Comparison of ENCODE assay signal across 28 cellular contexts in the genomic region with DNA sequence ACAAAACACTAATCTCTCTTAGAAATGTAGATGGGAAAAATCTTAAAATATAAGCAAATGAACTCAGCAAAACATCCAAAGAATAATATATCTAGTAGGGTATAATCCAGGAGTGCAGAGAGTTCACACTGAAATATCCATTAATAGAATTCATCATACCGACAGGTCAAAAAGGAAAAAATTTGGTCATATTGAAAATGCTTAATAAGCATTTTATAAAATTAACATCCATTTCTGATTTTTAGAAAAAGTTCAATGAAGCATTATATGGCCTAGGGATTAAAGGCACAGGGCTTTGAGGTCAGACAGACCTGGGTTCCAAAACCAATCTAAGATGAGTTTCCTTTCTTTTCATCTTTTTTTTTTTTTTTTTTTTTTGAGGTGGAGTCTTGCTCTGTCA. TPM values are rescaled to one million over a fixed set of nuclear protein-coding genes. Genes with fewer than 3 reads are reported as not detected.
"Had no signal": no experiment of that assay in that cellular context is flagged by ENCODE, and none has a peak within 500 bp of the region (broad histone marks: within the 10 kb centered on the region; RNA-seq: fewer than 3 reads in every experiment).

No MANE protein-coding gene starts in this region.

- H3K27ac ChIP-seq: gastrocnemius medialis, lower lobe of right lung, prostate gland, right atrium auricular region, sigmoid colon, stomach, thyroid gland, vagina had no signal

- H3K4me3 ChIP-seq: gastrocnemius medialis, lower lobe of right lung, prostate gland, right atrium auricular region, sigmoid colon, stomach, thyroid gland, vagina had no signal

- FAIRE-seq: endometrium, keratinocyte had no signal

- H3K36me3 ChIP-seq: gastrocnemius medialis, lower lobe of right lung, prostate gland, right atrium auricular region, sigmoid colon, stomach, thyroid gland, vagina had no signal

- H3K9me3 ChIP-seq: gastrocnemius medialis, prostate gland, thyroid gland had no signal

- DNase-seq: cortex of kidney; effector memory CD8-positive, alpha-beta T cell; gastrocnemius medialis; head of caudate nucleus; left ventricle myocardium superior; lower lobe of right lung; naive thymus-derived CD8-positive, alpha-beta T cell; nephron progenitor cell; nucleus accumbens; sigmoid colon; stimulated activated CD4-positive, alpha-beta T cell treated with anti-CD3 and anti-CD28 coated beads, Interleukin-2, amount 100 ng/mL, for 24 hours; stimulated activated CD4-positive, alpha-beta T cell treated with anti-CD3 and anti-CD28 coated beads, Interleukin-4, amount 100 ng/mL, for 24 hours; stimulated activated naive CD4-positive, alpha-beta T cell treated with Interleukin-2 at 50 U/mL for 16 hours; stomach; thyroid gland; trophoblast cell had no signal

- H3K4me1 ChIP-seq: gastrocnemius medialis, lower lobe of right lung, prostate gland, right atrium auricular region, thyroid gland, vagina had no signal

- H3K27me3 ChIP-seq: right atrium auricular region, vagina had no signal

- ATAC-seq: effector memory CD8-positive, alpha-beta T cell; gastrocnemius medialis; left ventricle myocardium superior; lower lobe of right lung; naive thymus-derived CD8-positive, alpha-beta T cell; stimulated activated effector memory CD8-positive, alpha-beta T cell treated with anti-CD3 and anti-CD28 coated beads, Interleukin-12 subunit alpha, Interleukin-12 subunit beta, amount 100 ng/mL, for 72 hours had no signal

RNA-seq across cellular contexts. Expression of gene EPHA10, which starts 16.4 kb away (rescaled TPM):
- total RNA-seq: fibroblast of villous mesenchyme; mesenteric fat pad; myocyte; naive thymus-derived CD8-positive, alpha-beta T cell; osteocyte; skeletal muscle tissue; subcutaneous adipose tissue had no signal
- polyA plus RNA-seq: keratinocyte; naive thymus-derived CD8-positive, alpha-beta T cell had no signal
